Comparison of ENCODE assay signal across 22 cellular contexts in the genomic region with DNA sequence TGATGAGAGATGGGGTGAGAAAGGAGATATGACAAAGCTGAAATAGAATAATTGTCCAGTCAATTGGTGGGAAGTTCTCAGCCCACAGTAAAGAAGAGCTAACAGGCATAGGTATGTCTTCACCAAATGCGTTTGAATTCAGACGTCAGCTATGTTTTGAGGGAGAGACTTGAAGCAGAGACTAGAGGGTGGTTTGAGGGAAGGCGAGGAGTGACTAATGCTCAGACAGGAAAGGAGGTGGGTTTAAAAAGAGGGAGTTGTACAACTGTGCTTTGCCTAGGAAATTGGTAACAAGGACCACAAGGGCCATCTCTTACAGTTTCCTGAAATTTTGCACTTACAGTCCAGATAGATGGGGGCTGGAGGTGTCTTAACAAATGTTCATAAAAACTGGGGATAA.
"Had no signal": no experiment of that assay in that cellular context is flagged by ENCODE, and none has a peak within 500 bp of the region (broad histone marks: within the 10 kb centered on the region; RNA-seq: fewer than 3 reads in every experiment).

No MANE protein-coding gene starts in this region.

- H3K9me3 Mint-ChIP-seq: activated B cell treated with CpG ODN at 0.5 μM for 24 hours; activated naive CD4-positive, alpha-beta T cell treated with anti-CD3 and anti-CD28 coated beads, Interleukin-2, amount 50 U/mL, for 72 hours; natural killer cell; T-cell; T-helper 2 cell treated with Interferon-gamma antibody and Interleukin-4, amounts not matched to agents 5 μg/mL and 100 μg/mL, for 36 hours had no signal

- FAIRE-seq: islet of Langerhans had no signal

- H3K9me3 ChIP-seq: esophagus muscularis mucosa, heart right ventricle, left lung, lower lobe of right lung, right lobe of liver, tibial nerve had no signal

- H3K27ac Mint-ChIP-seq: activated B cell treated with CpG ODN at 0.5 μM for 24 hours; activated naive CD4-positive, alpha-beta T cell treated with anti-CD3 and anti-CD28 coated beads, Interleukin-2, amount 50 U/mL, for 72 hours; T-cell; T-helper 2 cell treated with Interferon-gamma antibody and Interleukin-4, amounts not matched to agents 5 μg/mL and 100 μg/mL, for 36 hours had no signal

- H3K27me3 Mint-ChIP-seq: activated B cell treated with CpG ODN at 0.5 μM for 24 hours, T-cell had no signal

- H3K27me3 ChIP-seq: esophagus muscularis mucosa, heart right ventricle, left lung, right lobe of liver, tibial nerve had no signal

- H3K4me3 ChIP-seq: esophagus muscularis mucosa, heart right ventricle, left lung, lower lobe of right lung, right lobe of liver, tibial nerve had no signal

- H3K4me3 Mint-ChIP-seq: activated B cell treated with CpG ODN at 0.5 μM for 24 hours; natural killer cell; T-cell; T-helper 2 cell treated with Interferon-gamma antibody and Interleukin-4, amounts not matched to agents 5 μg/mL and 100 μg/mL, for 36 hours had no signal

- DNase-seq: activated B cell treated with CpG ODN at 0.5 μM for 24 hours; activated CD4-positive, alpha-beta T cell treated with anti-CD3 and anti-CD28 coated beads, Interleukin-2, amount 50 U/mL, for 1 hour; activated gamma-delta T cell treated with Interleukin-2 at 50 U/mL for 16 hours; activated T-cell treated with anti-CD3 and anti-CD28 coated beads, Interleukin-2, amount 50 U/mL, for 1 hour; amniotic stem cell; cortex of kidney; foreskin melanocyte; heart right ventricle; left lung; lower lobe of right lung; mesenchymal stem cell; natural killer cell; posterior cingulate gyrus; right lobe of liver; stimulated activated CD4-positive, alpha-beta T cell treated with anti-CD3 and anti-CD28 coated beads, Interleukin-2, amount 100 ng/mL, for 48 hours; stimulated activated naive CD4-positive, alpha-beta T cell treated with Interleukin-2 at 50 U/mL for 16 hours; T-cell had no signal

- H3K27ac ChIP-seq: esophagus muscularis mucosa, heart right ventricle, left lung, lower lobe of right lung, right lobe of liver, tibial nerve had no signal

- ATAC-seq: activated naive CD4-positive, alpha-beta T cell treated with anti-CD3 and anti-CD28 coated beads, Interleukin-2, amount 50 U/mL, for 72 hours; heart right ventricle; left lung; lower lobe of right lung; natural killer cell; right lobe of liver; T-cell had no signal
